ENCODE assay signal across 31 cellular contexts in the genomic region with DNA sequence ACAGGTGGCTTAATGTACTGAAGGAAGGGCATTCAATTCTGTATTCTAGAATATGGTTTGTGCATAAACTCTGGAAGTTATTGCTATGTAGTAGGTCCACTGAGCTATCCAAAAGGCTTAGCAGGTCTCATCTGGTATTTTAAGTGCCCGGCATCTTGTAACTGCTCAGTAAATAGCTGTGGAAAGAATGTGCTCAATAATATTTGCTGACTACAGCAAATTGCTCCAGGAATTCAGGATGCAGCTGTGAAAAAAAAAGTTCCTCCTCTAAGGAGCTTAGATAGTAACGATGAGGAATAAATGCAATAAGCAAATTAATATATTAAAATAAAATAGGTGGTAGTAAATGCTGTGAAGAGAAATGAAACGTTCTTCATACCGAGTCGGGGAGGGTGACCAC.
"Had no signal": no experiment of that assay in that cellular context is flagged by ENCODE, and none has a peak within 500 bp of the region (broad histone marks: within the 10 kb centered on the region; RNA-seq: fewer than 3 reads in every experiment).

No MANE protein-coding gene starts in this region.

- H3K27ac ChIP-seq: ascending aorta, breast epithelium, cardiac muscle cell, colonic mucosa, epithelial cell of prostate, esophagus squamous epithelium, gastroesophageal sphincter, heart right ventricle had no signal

- FAIRE-seq: endometrium, endothelial cell of umbilical vein had no signal

- ATAC-seq: activated CD4-positive, alpha-beta T cell treated with anti-CD3 and anti-CD28 coated beads for 36 hours; activated CD8-positive, alpha-beta T cell treated with anti-CD3 and anti-CD28 coated beads, Interleukin-2, amount 10 ng/mL, durations not matched to agents 7 days and 5 days; activated naive CD4-positive, alpha-beta T cell treated with anti-CD3 and anti-CD28 coated beads, Interleukin-2, amount 50 U/mL, for 72 hours; activated T-cell treated with anti-CD3 and anti-CD28 coated beads, Interleukin-2, amount 50 U/mL, for 72 hours; gastroesophageal sphincter; heart right ventricle; T-helper 17 cell had no signal

- H3K9me3 ChIP-seq: ascending aorta, breast epithelium, colonic mucosa, esophagus squamous epithelium, gastroesophageal sphincter, heart right ventricle had no signal

- H3K36me3 ChIP-seq: ascending aorta, breast epithelium, cardiac muscle cell, colonic mucosa, esophagus squamous epithelium, gastroesophageal sphincter, heart right ventricle had no signal

- DNase-seq: activated CD4-positive, alpha-beta memory T cell treated with anti-CD3 and anti-CD28 coated beads for 36 hours; activated CD4-positive, alpha-beta T cell treated with anti-CD3 and anti-CD28 coated beads for 36 hours; activated CD4-positive, alpha-beta T cell treated with anti-CD3 and anti-CD28 coated beads, Interleukin-2, amount 10 ng/mL, durations not matched to agents 24 days and 14 days; activated CD4-positive, CD25-positive, alpha-beta regulatory T cell; activated CD4-positive, CD25-positive, alpha-beta regulatory T cell treated with anti-CD3 and anti-CD28 coated beads, Interleukin-2, amount 50 U/mL, for 72 hours; activated CD8-positive, alpha-beta memory T cell treated with anti-CD3 and anti-CD28 coated beads, Interleukin-2, amount 50 U/mL, for 48 hours; activated CD8-positive, alpha-beta T cell treated with anti-CD3 and anti-CD28 coated beads, Interleukin-2, amount 10 ng/mL, durations not matched to agents 7 days and 5 days; activated gamma-delta T cell; activated naive CD4-positive, alpha-beta T cell; activated naive CD4-positive, alpha-beta T cell treated with anti-CD3 and anti-CD28 coated beads, Interleukin-2, amount 10 ng/mL, durations not matched to agents 7 days and 5 days; activated naive CD8-positive, alpha-beta T cell treated with anti-CD3 and anti-CD28 coated beads, Interleukin-2, amount 10 ng/mL, durations not matched to agents 7 days and 5 days; activated T-cell treated with anti-CD3 and anti-CD28 coated beads for 4 hours; activated T-cell treated with anti-CD3 and anti-CD28 coated beads, Interleukin-2, amount 50 U/mL, for 24 hours; activated T-cell treated with anti-CD3 and anti-CD28 coated beads, Interleukin-2, amount 50 U/mL, for 72 hours; central memory CD4-positive, alpha-beta T cell; cerebellar nuclear complex; colonic mucosa; effector CD8-positive, alpha-beta T cell; esophagus squamous epithelium; foreskin melanocyte; heart right ventricle; T-helper 17 cell; T1000 had no signal

- H3K4me3 ChIP-seq: ascending aorta, breast epithelium, cardiac muscle cell, colonic mucosa, esophagus squamous epithelium, gastroesophageal sphincter, heart right ventricle had no signal

- H3K4me1 ChIP-seq: ascending aorta, breast epithelium, colonic mucosa, esophagus squamous epithelium, gastroesophageal sphincter, heart right ventricle had no signal
